Comparison of ENCODE assay signal across 1 cellular context in the genomic region with DNA sequence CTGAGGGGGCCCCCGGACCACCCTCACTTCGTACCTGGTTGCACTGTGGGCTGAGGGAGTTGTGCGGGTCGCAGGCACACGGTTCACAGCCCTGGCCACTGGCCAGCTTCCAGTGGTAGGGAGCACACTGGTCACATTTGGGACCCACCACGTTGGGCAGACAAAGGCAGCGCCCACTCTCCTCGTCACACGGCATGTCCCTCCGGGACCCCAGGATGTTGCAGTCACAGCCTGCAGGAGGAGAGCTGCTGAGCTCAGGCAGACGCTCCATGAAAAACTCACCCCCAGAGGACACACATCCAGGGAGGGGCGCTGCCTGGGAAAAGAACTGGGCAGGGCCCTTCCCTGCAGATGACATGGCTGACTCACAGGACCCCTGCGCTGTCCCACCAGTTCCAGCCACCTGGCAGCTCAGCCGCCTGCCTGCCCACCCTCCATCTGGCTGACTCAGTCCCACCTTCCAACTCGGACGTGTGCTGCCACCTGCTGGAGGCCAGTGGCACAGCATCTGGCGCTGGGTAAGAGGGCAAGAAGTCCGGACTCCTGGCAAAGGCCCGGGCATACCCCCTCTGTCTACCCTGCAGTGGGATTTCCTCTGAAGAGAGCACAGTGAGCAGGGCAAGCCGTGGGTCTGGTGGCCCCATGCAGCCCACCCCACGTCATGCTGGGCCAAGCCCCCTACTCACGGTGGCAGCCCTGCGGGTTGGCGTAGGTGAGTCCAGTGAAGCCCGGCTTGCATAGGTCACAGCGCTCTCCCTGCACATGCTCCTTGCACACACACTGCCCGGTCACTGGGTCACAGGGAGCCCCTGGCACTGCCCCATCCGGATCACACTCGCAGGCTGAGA.
A peak's percentile ranks its signal among the peaks of the same experiment; 100 is the strongest.
TF ChIP-seq lines count a peak whose summit lies in the region.

No MANE protein-coding gene starts in this region.

TF ChIP-seq in HepG2, 621 proteins besides CTCF, POLR2A, EP300 and RAD21 (continued from another document):
- TF ChIP-seq ZNF770 (CRISPR knock-in tag; IDR thresholded peaks at IDR 0.05) (no peak), IKZF5 (CRISPR knock-in tag; IDR thresholded peaks at IDR 0.05) (peak; percentile 48; the same call in 1 of the 2 replicates), ZNF687 (CRISPR knock-in tag; IDR thresholded peaks at IDR 0.05) (0 out of 2 replicates have a peak, but pooled peaks have one; percentile 15), TARDBP (CRISPR knock-in tag; IDR thresholded peaks at IDR 0.05) (0 out of 2 replicates have a peak, but pooled peaks have one; percentile 23), ZNF335 (CRISPR knock-in tag; IDR thresholded peaks at IDR 0.05) (no peak), ZNF839 (CRISPR knock-in tag; IDR thresholded peaks at IDR 0.05; ENCODE audit: borderline replicate concordance) (no peak), ZNF598 (CRISPR knock-in tag; IDR thresholded peaks at IDR 0.05; ENCODE audit: borderline replicate concordance) (no peak), ZNF253 (CRISPR knock-in tag; IDR thresholded peaks at IDR 0.05; ENCODE audit: borderline replicate concordance) (no peak), DR1 (CRISPR knock-in tag; IDR thresholded peaks at IDR 0.05) (no peak), ZFP91 (CRISPR knock-in tag; IDR thresholded peaks at IDR 0.05; ENCODE audit: borderline replicate concordance) (peak; percentile 27; the same call in 1 of the 2 replicates), PCBP2 (optimal IDR thresholded peaks at IDR 0.05; ENCODE audit: low read depth, low read length, poor library complexity, severe bottlenecking) (no peak), ZNF484 (CRISPR knock-in tag; IDR thresholded peaks at IDR 0.05; ENCODE audit: borderline replicate concordance, low read depth) (no peak), RNF2 (conservative IDR thresholded peaks at IDR 0.05; ENCODE audit: low read depth) (no peak), ZNF792 (CRISPR knock-in tag; IDR thresholded peaks at IDR 0.05) (0 out of 2 replicates have a peak, but pooled peaks have one; percentile 38), SP4 (CRISPR knock-in tag; IDR thresholded peaks at IDR 0.05) (no peak), BORCS8-MEF2B (CRISPR knock-in tag; IDR thresholded peaks at IDR 0.05) (0 out of 2 replicates have a peak, but pooled peaks have one; percentile 52), HNRNPLL (IDR thresholded peaks at IDR 0.05; ENCODE audit: low read depth, low read length, poor library complexity, severe bottlenecking) (peak; percentile 42), PLRG1 (conservative IDR thresholded peaks at IDR 0.05) (no peak), ARID2 (CRISPR knock-in tag; IDR thresholded peaks at IDR 0.05; ENCODE audit: borderline replicate concordance) (no peak), MAFF (IDR thresholded peaks at IDR 0.05; ENCODE audit: low read depth, low read length) (peak; percentile 24; the same call in 1 of the 2 replicates), FOXC1 (CRISPR knock-in tag; IDR thresholded peaks at IDR 0.05; ENCODE audit: borderline replicate concordance) (no peak), PHF5A (CRISPR knock-in tag; IDR thresholded peaks at IDR 0.05; ENCODE audit: low read depth, unreplicated experiment) (no peak), CC2D1A (CRISPR knock-in tag; IDR thresholded peaks at IDR 0.05) (0 out of 2 replicates have a peak, but pooled peaks have one; percentile 21), FIP1L1 (IDR thresholded peaks at IDR 0.05; ENCODE audit: borderline replicate concordance, insufficient read depth, low read depth, low read length) (no peak), TRIM24 (CRISPR knock-in tag; IDR thresholded peaks at IDR 0.05) (no peak), LCORL (IDR thresholded peaks at IDR 0.05) (no peak), LCORL (CRISPR knock-in tag; IDR thresholded peaks at IDR 0.05) (no peak), ZNF713 (CRISPR knock-in tag; IDR thresholded peaks at IDR 0.05) (no peak), KLF9 (CRISPR knock-in tag; IDR thresholded peaks at IDR 0.05; ENCODE audit: low read depth) (no peak), HMG20B (CRISPR knock-in tag; conservative IDR thresholded peaks at IDR 0.05) (no peak)
- TF ChIP-seq, protein P1, sequence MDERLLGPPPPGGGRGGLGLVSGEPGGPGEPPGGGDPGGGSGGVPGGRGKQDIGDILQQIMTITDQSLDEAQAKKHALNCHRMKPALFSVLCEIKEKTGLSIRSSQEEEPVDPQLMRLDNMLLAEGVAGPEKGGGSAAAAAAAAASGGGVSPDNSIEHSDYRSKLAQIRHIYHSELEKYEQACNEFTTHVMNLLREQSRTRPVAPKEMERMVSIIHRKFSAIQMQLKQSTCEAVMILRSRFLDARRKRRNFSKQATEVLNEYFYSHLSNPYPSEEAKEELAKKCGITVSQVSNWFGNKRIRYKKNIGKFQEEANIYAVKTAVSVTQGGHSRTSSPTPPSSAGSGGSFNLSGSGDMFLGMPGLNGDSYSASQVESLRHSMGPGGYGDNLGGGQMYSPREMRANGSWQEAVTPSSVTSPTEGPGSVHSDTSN (CRISPR knock-in tag; IDR thresholded peaks at IDR 0.05): no peak
- TF ChIP-seq, protein P2, sequence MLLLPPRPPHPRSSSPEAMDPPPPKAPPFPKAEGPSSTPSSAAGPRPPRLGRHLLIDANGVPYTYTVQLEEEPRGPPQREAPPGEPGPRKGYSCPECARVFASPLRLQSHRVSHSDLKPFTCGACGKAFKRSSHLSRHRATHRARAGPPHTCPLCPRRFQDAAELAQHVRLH (CRISPR knock-in tag; IDR thresholded peaks at IDR 0.05; ENCODE audit: borderline replicate concordance, low read depth): no peak
